Comparison of ENCODE assay signal across 15 cellular contexts in genomic region chr9:69252436-69252835, GRCh38.
"Had no signal": no experiment of that assay in that cellular context is flagged by ENCODE, and none has a peak within 500 bp of the region (broad histone marks: within the 10 kb centered on the region; RNA-seq: fewer than 3 reads in every experiment).

No MANE protein-coding gene starts in this region.

- H3K4me3 Mint-ChIP-seq: activated naive CD4-positive, alpha-beta T cell treated with anti-CD3 and anti-CD28 coated beads, Interleukin-2, amount 50 U/mL, for 24 hours; central memory CD8-positive, alpha-beta T cell; naive thymus-derived CD8-positive, alpha-beta T cell; T-helper 1 cell treated with Interleukin-12 subunit alpha and Interleukin-12 subunit beta and Interleukin-4 antibody, amounts not matched to agents 30 μg/mL and 1 μg/mL, for 36 hours had no signal

- H3K4me1 Mint-ChIP-seq: activated naive CD4-positive, alpha-beta T cell treated with anti-CD3 and anti-CD28 coated beads, Interleukin-2, amount 50 U/mL, for 24 hours; central memory CD8-positive, alpha-beta T cell; naive thymus-derived CD8-positive, alpha-beta T cell had no signal

- H3K27ac ChIP-seq: uterus had no signal

- H3K36me3 ChIP-seq: uterus had no signal

- H3K9me3 Mint-ChIP-seq: activated naive CD4-positive, alpha-beta T cell treated with anti-CD3 and anti-CD28 coated beads, Interleukin-2, amount 50 U/mL, for 24 hours; central memory CD8-positive, alpha-beta T cell; naive thymus-derived CD8-positive, alpha-beta T cell; T-helper 1 cell treated with Interleukin-12 subunit alpha and Interleukin-12 subunit beta and Interleukin-4 antibody, amounts not matched to agents 30 μg/mL and 1 μg/mL, for 36 hours had no signal

- H3K27me3 Mint-ChIP-seq: activated naive CD4-positive, alpha-beta T cell treated with anti-CD3 and anti-CD28 coated beads, Interleukin-2, amount 50 U/mL, for 24 hours; central memory CD8-positive, alpha-beta T cell; naive thymus-derived CD8-positive, alpha-beta T cell had no signal

- ATAC-seq: mucosa of descending colon; naive thymus-derived CD8-positive, alpha-beta T cell had no signal

- H3K27me3 ChIP-seq: esophagus squamous epithelium, uterus had no signal

- H3K4me3 ChIP-seq: esophagus squamous epithelium, mucosa of descending colon, uterus had no signal

- H3K27ac Mint-ChIP-seq: activated naive CD4-positive, alpha-beta T cell treated with anti-CD3 and anti-CD28 coated beads, Interleukin-2, amount 50 U/mL, for 24 hours; naive thymus-derived CD8-positive, alpha-beta T cell; T-helper 1 cell treated with Interleukin-12 subunit alpha and Interleukin-12 subunit beta and Interleukin-4 antibody, amounts not matched to agents 30 μg/mL and 1 μg/mL, for 36 hours had no signal

- H3K9me3 ChIP-seq: esophagus squamous epithelium, mucosa of descending colon, uterus had no signal

- H3K4me1 ChIP-seq: uterus had no signal

- FAIRE-seq: kidney had no signal

- DNase-seq: activated CD4-positive, alpha-beta T cell treated with anti-CD3 and anti-CD28 coated beads for 48 hours; activated CD8-positive, alpha-beta memory T cell treated with anti-CD3 and anti-CD28 coated beads for 24 hours; cortex of kidney; esophagus squamous epithelium; head of caudate nucleus; kidney; mucosa of descending colon; naive thymus-derived CD8-positive, alpha-beta T cell; nucleus accumbens; stimulated activated CD4-positive, alpha-beta T cell treated with anti-CD3 and anti-CD28 coated beads, Interleukin-12 subunit alpha, Interleukin-12 subunit beta, amount 100 ng/mL, for 4 hours; stimulated activated naive CD4-positive, alpha-beta T cell; uterus had no signal
